ENCODE assay signal across 1 cellular context in genomic region chr5:141618804-141619554, GRCh38.
TF ChIP-seq lines count a peak whose summit lies in the region.

DIAPH1 (minus strand) TSS chr5:141619000; CDS start chr5:141618914, 86 bp downstream.

TF ChIP-seq in WTC11, 78 proteins besides CTCF, POLR2A, EP300 and RAD21 (continued from another document):
- TF ChIP-seq CREM (CRISPR knock-in tag; IDR thresholded peaks at IDR 0.05) (peak; percentile 56; the same call in 1 of the 2 replicates), SP1 (CRISPR knock-in tag; conservative IDR thresholded peaks at IDR 0.05) (peak; percentile 96), SMAD3 (CRISPR knock-in tag; IDR thresholded peaks at IDR 0.05; ENCODE audit: borderline replicate concordance) (no peak), NFE2L1 (CRISPR knock-in tag; IDR thresholded peaks at IDR 0.05) (no peak), NFYB (CRISPR knock-in tag; conservative IDR thresholded peaks at IDR 0.05; ENCODE audit: low read depth) (0 out of 2 replicates have a peak, but pooled peaks have one; percentile 35), GRHL2 (CRISPR knock-in tag; IDR thresholded peaks at IDR 0.05; ENCODE audit: insufficient replicate concordance, severe bottlenecking) (no peak), ZNF232 (CRISPR knock-in tag; IDR thresholded peaks at IDR 0.05) (peak; percentile 72; the same call in 1 of the 2 replicates), NR3C1 (CRISPR knock-in tag; conservative IDR thresholded peaks at IDR 0.05; ENCODE audit: low read depth) (no peak), ZNF423 (CRISPR knock-in tag; IDR thresholded peaks at IDR 0.05) (no peak), ZNF281 (CRISPR knock-in tag; IDR thresholded peaks at IDR 0.05) (0 out of 2 replicates have a peak, but pooled peaks have one; percentile 72), AR (CRISPR knock-in tag; IDR thresholded peaks at IDR 0.05) (no peak), CDX4 (CRISPR knock-in tag; IDR thresholded peaks at IDR 0.05; ENCODE audit: borderline replicate concordance) (no peak), SMAD4 (CRISPR knock-in tag; IDR thresholded peaks at IDR 0.05) (no peak), ATF1 (CRISPR knock-in tag; IDR thresholded peaks at IDR 0.05) (no peak)
- TF ChIP-seq, protein P1, sequence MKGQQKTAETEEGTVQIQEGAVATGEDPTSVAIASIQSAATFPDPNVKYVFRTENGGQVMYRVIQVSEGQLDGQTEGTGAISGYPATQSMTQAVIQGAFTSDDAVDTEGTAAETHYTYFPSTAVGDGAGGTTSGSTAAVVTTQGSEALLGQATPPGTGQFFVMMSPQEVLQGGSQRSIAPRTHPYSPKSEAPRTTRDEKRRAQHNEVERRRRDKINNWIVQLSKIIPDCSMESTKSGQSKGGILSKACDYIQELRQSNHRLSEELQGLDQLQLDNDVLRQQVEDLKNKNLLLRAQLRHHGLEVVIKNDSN (CRISPR knock-in tag; IDR thresholded peaks at IDR 0.05) = peak; percentile 84
- TF ChIP-seq, protein P2, sequence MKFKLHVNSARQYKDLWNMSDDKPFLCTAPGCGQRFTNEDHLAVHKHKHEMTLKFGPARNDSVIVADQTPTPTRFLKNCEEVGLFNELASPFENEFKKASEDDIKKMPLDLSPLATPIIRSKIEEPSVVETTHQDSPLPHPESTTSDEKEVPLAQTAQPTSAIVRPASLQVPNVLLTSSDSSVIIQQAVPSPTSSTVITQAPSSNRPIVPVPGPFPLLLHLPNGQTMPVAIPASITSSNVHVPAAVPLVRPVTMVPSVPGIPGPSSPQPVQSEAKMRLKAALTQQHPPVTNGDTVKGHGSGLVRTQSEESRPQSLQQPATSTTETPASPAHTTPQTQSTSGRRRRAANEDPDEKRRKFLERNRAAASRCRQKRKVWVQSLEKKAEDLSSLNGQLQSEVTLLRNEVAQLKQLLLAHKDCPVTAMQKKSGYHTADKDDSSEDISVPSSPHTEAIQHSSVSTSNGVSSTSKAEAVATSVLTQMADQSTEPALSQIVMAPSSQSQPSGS (CRISPR knock-in tag; IDR thresholded peaks at IDR 0.05; ENCODE audit: borderline replicate concordance, low read depth) = no peak
- TF ChIP-seq, protein P3, sequence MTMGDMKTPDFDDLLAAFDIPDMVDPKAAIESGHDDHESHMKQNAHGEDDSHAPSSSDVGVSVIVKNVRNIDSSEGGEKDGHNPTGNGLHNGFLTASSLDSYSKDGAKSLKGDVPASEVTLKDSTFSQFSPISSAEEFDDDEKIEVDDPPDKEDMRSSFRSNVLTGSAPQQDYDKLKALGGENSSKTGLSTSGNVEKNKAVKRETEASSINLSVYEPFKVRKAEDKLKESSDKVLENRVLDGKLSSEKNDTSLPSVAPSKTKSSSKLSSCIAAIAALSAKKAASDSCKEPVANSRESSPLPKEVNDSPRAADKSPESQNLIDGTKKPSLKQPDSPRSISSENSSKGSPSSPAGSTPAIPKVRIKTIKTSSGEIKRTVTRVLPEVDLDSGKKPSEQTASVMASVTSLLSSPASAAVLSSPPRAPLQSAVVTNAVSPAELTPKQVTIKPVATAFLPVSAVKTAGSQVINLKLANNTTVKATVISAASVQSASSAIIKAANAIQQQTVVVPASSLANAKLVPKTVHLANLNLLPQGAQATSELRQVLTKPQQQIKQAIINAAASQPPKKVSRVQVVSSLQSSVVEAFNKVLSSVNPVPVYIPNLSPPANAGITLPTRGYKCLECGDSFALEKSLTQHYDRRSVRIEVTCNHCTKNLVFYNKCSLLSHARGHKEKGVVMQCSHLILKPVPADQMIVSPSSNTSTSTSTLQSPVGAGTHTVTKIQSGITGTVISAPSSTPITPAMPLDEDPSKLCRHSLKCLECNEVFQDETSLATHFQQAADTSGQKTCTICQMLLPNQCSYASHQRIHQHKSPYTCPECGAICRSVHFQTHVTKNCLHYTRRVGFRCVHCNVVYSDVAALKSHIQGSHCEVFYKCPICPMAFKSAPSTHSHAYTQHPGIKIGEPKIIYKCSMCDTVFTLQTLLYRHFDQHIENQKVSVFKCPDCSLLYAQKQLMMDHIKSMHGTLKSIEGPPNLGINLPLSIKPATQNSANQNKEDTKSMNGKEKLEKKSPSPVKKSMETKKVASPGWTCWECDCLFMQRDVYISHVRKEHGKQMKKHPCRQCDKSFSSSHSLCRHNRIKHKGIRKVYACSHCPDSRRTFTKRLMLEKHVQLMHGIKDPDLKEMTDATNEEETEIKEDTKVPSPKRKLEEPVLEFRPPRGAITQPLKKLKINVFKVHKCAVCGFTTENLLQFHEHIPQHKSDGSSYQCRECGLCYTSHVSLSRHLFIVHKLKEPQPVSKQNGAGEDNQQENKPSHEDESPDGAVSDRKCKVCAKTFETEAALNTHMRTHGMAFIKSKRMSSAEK (CRISPR knock-in tag; IDR thresholded peaks at IDR 0.05; ENCODE audit: borderline replicate concordance) = no peak
- TF ChIP-seq, protein P4, sequence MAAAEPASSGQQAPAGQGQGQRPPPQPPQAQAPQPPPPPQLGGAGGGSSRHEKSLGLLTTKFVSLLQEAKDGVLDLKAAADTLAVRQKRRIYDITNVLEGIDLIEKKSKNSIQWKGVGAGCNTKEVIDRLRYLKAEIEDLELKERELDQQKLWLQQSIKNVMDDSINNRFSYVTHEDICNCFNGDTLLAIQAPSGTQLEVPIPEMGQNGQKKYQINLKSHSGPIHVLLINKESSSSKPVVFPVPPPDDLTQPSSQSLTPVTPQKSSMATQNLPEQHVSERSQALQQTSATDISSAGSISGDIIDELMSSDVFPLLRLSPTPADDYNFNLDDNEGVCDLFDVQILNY (CRISPR knock-in tag; IDR thresholded peaks at IDR 0.05) = peak; percentile 95; the same call in 1 of the 2 replicates
- TF ChIP-seq, protein P5, sequence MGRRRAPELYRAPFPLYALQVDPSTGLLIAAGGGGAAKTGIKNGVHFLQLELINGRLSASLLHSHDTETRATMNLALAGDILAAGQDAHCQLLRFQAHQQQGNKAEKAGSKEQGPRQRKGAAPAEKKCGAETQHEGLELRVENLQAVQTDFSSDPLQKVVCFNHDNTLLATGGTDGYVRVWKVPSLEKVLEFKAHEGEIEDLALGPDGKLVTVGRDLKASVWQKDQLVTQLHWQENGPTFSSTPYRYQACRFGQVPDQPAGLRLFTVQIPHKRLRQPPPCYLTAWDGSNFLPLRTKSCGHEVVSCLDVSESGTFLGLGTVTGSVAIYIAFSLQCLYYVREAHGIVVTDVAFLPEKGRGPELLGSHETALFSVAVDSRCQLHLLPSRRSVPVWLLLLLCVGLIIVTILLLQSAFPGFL (CRISPR knock-in tag; IDR thresholded peaks at IDR 0.05; ENCODE audit: borderline replicate concordance) = no peak
- TF ChIP-seq, protein P6, sequence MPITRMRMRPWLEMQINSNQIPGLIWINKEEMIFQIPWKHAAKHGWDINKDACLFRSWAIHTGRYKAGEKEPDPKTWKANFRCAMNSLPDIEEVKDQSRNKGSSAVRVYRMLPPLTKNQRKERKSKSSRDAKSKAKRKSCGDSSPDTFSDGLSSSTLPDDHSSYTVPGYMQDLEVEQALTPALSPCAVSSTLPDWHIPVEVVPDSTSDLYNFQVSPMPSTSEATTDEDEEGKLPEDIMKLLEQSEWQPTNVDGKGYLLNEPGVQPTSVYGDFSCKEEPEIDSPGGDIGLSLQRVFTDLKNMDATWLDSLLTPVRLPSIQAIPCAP (CRISPR knock-in tag; IDR thresholded peaks at IDR 0.05) = no peak
- TF ChIP-seq, protein P7, sequence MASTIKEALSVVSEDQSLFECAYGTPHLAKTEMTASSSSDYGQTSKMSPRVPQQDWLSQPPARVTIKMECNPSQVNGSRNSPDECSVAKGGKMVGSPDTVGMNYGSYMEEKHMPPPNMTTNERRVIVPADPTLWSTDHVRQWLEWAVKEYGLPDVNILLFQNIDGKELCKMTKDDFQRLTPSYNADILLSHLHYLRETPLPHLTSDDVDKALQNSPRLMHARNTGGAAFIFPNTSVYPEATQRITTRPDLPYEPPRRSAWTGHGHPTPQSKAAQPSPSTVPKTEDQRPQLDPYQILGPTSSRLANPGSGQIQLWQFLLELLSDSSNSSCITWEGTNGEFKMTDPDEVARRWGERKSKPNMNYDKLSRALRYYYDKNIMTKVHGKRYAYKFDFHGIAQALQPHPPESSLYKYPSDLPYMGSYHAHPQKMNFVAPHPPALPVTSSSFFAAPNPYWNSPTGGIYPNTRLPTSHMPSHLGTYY (CRISPR knock-in tag; IDR thresholded peaks at IDR 0.05) = no peak
TF ChIP-seq in WTC11: peak in this region for 24.
